ENCODE assay signal across 1 cellular context in the genomic region with DNA sequence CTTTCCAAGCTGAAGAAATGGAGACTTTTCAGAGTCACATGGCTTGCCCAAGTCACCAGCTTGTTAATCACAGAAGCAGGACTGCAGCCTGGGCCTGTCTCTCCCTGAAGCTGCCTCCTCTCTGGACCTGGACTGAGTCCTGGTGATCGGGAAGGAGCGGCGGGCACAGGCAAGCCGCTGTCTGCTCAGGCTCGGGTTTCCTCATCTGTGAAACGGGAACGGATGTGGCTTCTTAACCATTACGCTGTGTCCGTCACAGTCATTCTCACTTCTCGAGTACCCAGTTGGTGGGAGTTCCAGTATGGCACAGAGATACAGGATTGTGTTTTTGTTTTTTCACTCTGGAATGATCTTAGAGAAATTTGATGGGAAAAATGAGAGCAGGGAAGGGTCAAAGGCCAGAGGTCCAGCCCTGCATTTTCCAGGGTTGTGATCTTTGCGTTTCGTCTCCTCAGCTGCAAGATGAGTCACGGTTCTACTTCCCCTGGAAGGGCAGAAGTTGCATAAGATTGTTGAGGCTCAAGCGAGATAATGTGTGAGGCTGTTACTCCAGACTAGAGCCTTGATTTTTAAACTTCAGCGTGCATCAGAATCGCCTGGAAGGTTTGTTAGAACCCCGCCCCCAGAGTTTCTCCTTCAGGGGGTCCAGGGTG.
A peak's percentile ranks its signal among the peaks of the same experiment; 100 is the strongest.
TF ChIP-seq lines count a peak whose summit lies in the region.

No MANE protein-coding gene starts in this region.

TF ChIP-seq in K562, 482 proteins besides CTCF, POLR2A, EP300 and RAD21 (continued from another document and continues in another):
- TF ChIP-seq, protein P1, sequence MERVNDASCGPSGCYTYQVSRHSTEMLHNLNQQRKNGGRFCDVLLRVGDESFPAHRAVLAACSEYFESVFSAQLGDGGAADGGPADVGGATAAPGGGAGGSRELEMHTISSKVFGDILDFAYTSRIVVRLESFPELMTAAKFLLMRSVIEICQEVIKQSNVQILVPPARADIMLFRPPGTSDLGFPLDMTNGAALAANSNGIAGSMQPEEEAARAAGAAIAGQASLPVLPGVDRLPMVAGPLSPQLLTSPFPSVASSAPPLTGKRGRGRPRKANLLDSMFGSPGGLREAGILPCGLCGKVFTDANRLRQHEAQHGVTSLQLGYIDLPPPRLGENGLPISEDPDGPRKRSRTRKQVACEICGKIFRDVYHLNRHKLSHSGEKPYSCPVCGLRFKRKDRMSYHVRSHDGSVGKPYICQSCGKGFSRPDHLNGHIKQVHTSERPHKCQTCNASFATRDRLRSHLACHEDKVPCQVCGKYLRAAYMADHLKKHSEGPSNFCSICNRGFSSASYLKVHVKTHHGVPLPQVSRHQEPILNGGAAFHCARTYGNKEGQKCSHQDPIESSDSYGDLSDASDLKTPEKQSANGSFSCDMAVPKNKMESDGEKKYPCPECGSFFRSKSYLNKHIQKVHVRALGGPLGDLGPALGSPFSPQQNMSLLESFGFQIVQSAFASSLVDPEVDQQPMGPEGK (CRISPR knock-in tag; IDR thresholded peaks at IDR 0.05; ENCODE audit: borderline replicate concordance) = no peak
- no peak for TF ChIP-seq NUFIP1 (IDR thresholded peaks at IDR 0.05; ENCODE audit: partially characterized antibody)
- TF ChIP-seq, protein P2, sequence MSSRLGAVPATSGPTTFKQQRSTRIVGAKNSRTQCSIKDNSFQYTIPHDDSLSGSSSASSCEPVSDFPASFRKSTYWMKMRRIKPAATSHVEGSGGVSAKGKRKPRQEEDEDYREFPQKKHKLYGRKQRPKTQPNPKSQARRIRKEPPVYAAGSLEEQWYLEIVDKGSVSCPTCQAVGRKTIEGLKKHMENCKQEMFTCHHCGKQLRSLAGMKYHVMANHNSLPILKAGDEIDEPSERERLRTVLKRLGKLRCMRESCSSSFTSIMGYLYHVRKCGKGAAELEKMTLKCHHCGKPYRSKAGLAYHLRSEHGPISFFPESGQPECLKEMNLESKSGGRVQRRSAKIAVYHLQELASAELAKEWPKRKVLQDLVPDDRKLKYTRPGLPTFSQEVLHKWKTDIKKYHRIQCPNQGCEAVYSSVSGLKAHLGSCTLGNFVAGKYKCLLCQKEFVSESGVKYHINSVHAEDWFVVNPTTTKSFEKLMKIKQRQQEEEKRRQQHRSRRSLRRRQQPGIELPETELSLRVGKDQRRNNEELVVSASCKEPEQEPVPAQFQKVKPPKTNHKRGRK (tag; IDR thresholded peaks at IDR 0.05) = no peak
- TF ChIP-seq FOXA1 (IDR thresholded peaks at IDR 0.05; ENCODE audit: borderline replicate concordance) = no peak
- no peak for TF ChIP-seq ZNF57 (CRISPR knock-in tag; IDR thresholded peaks at IDR 0.05)
- TF ChIP-seq, protein P3, sequence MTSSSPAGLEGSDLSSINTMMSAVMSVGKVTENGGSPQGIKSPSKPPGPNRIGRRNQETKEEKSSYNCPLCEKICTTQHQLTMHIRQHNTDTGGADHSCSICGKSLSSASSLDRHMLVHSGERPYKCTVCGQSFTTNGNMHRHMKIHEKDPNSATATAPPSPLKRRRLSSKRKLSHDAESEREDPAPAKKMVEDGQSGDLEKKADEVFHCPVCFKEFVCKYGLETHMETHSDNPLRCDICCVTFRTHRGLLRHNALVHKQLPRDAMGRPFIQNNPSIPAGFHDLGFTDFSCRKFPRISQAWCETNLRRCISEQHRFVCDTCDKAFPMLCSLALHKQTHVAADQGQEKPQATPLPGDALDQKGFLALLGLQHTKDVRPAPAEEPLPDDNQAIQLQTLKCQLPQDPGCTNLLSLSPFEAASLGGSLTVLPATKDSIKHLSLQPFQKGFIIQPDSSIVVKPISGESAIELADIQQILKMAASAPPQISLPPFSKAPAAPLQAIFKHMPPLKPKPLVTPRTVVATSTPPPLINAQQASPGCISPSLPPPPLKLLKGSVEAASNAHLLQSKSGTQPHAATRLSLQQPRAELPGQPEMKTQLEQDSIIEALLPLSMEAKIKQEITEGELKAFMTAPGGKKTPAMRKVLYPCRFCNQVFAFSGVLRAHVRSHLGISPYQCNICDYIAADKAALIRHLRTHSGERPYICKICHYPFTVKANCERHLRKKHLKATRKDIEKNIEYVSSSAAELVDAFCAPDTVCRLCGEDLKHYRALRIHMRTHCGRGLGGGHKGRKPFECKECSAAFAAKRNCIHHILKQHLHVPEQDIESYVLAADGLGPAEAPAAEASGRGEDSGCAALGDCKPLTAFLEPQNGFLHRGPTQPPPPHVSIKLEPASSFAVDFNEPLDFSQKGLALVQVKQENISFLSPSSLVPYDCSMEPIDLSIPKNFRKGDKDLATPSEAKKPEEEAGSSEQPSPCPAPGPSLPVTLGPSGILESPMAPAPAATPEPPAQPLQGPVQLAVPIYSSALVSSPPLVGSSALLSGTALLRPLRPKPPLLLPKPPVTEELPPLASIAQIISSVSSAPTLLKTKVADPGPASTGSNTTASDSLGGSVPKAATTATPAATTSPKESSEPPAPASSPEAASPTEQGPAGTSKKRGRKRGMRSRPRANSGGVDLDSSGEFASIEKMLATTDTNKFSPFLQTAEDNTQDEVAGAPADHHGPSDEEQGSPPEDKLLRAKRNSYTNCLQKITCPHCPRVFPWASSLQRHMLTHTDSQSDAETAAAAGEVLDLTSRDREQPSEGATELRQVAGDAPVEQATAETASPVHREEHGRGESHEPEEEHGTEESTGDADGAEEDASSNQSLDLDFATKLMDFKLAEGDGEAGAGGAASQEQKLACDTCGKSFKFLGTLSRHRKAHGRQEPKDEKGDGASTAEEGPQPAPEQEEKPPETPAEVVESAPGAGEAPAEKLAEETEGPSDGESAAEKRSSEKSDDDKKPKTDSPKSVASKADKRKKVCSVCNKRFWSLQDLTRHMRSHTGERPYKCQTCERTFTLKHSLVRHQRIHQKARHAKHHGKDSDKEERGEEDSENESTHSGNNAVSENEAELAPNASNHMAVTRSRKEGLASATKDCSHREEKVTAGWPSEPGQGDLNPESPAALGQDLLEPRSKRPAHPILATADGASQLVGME (CRISPR knock-in tag; IDR thresholded peaks at IDR 0.05) = no peak
- no peak for TF ChIP-seq ZNF551 (CRISPR knock-in tag; IDR thresholded peaks at IDR 0.05)
- no peak for TF ChIP-seq MEIS2 (IDR thresholded peaks at IDR 0.05; ENCODE audit: partially characterized antibody)
- TF ChIP-seq GABPA (tag; conservative IDR thresholded peaks at IDR 0.05; ENCODE audit: low read depth) = peak; percentile 58
- TF ChIP-seq, protein P4, sequence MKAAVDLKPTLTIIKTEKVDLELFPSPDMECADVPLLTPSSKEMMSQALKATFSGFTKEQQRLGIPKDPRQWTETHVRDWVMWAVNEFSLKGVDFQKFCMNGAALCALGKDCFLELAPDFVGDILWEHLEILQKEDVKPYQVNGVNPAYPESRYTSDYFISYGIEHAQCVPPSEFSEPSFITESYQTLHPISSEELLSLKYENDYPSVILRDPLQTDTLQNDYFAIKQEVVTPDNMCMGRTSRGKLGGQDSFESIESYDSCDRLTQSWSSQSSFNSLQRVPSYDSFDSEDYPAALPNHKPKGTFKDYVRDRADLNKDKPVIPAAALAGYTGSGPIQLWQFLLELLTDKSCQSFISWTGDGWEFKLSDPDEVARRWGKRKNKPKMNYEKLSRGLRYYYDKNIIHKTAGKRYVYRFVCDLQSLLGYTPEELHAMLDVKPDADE (conservative IDR thresholded peaks at IDR 0.05; ENCODE audit: control insufficient read depth, low read depth, low read length) = no peak
- no peak for TF ChIP-seq PHF20 (IDR thresholded peaks at IDR 0.05; ENCODE audit: partially characterized antibody)
- TF ChIP-seq RFX7 (CRISPR knock-in tag; IDR thresholded peaks at IDR 0.05) = no peak
- TF ChIP-seq CHCHD3 (CRISPR knock-in tag; IDR thresholded peaks at IDR 0.05) = no peak
- no peak for TF ChIP-seq SRSF9 (IDR thresholded peaks at IDR 0.05; ENCODE audit: borderline replicate concordance, low read depth, low read length)
- peak; percentile 71 for TF ChIP-seq ZNF175 (CRISPR knock-in tag; IDR thresholded peaks at IDR 0.05; ENCODE audit: low read depth)
- TF ChIP-seq, protein P5, sequence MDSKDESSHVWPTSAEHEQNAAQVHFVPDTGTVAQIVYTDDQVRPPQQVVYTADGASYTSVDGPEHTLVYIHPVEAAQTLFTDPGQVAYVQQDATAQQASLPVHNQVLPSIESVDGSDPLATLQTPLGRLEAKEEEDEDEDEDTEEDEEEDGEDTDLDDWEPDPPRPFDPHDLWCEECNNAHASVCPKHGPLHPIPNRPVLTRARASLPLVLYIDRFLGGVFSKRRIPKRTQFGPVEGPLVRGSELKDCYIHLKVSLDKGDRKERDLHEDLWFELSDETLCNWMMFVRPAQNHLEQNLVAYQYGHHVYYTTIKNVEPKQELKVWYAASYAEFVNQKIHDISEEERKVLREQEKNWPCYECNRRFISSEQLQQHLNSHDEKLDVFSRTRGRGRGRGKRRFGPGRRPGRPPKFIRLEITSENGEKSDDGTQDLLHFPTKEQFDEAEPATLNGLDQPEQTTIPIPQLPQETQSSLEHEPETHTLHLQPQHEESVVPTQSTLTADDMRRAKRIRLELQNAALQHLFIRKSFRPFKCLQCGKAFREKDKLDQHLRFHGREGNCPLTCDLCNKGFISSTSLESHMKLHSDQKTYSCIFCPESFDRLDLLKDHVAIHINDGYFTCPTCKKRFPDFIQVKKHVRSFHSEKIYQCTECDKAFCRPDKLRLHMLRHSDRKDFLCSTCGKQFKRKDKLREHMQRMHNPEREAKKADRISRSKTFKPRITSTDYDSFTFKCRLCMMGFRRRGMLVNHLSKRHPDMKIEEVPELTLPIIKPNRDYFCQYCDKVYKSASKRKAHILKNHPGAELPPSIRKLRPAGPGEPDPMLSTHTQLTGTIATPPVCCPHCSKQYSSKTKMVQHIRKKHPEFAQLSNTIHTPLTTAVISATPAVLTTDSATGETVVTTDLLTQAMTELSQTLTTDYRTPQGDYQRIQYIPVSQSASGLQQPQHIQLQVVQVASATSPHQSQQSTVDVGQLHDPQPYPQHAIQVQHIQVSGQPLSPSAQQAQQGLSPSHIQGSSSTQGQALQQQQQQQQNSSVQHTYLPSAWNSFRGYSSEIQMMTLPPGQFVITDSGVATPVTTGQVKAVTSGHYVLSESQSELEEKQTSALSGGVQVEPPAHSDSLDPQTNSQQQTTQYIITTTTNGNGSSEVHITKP (IDR thresholded peaks at IDR 0.05; ENCODE audit: partially characterized antibody) = no peak
- no peak for TF ChIP-seq SUPT5H (IDR thresholded peaks at IDR 0.05)
- no peak for TF ChIP-seq ZFP1 (CRISPR knock-in tag; IDR thresholded peaks at IDR 0.05)
- no peak for TF ChIP-seq ZNF121 (CRISPR knock-in tag; conservative IDR thresholded peaks at IDR 0.05)
- TF ChIP-seq STAT5A (IDR thresholded peaks at IDR 0.05; ENCODE audit: borderline replicate concordance, low read length) = no peak
- no peak for TF ChIP-seq LCOR (CRISPR knock-in tag; IDR thresholded peaks at IDR 0.05)
- no peak for TF ChIP-seq ZNF253 (CRISPR knock-in tag; conservative IDR thresholded peaks at IDR 0.05)
- TF ChIP-seq ZFP30 (CRISPR knock-in tag; IDR thresholded peaks at IDR 0.05; ENCODE audit: borderline replicate concordance) = no peak
- no peak for TF ChIP-seq ZBED1 (IDR thresholded peaks at IDR 0.05)
- TF ChIP-seq ZNF644 (tag; IDR thresholded peaks at IDR 0.05; ENCODE audit: low read depth) = peak; percentile 67; the same call in 1 of the 2 replicates
- no peak; the same call in 1 of the 2 replicates for TF ChIP-seq BMI1 (IDR thresholded peaks at IDR 0.05; ENCODE audit: low read length)
- no peak for TF ChIP-seq ZNF77 (CRISPR knock-in tag; IDR thresholded peaks at IDR 0.05)
- TF ChIP-seq ZNF444 (CRISPR knock-in tag; IDR thresholded peaks at IDR 0.05) = no peak
- TF ChIP-seq KDM1A (IDR thresholded peaks at IDR 0.05) = peak; percentile 88 to 94
- no peak for TF ChIP-seq SRSF1 (IDR thresholded peaks at IDR 0.05; ENCODE audit: low read depth, low read length)
- no peak for TF ChIP-seq TSC22D4 (tag; IDR thresholded peaks at IDR 0.05)
- no peak for TF ChIP-seq KAT2B (IDR thresholded peaks at IDR 0.05; ENCODE audit: low read depth, low read length)
- TF ChIP-seq, protein P6, sequence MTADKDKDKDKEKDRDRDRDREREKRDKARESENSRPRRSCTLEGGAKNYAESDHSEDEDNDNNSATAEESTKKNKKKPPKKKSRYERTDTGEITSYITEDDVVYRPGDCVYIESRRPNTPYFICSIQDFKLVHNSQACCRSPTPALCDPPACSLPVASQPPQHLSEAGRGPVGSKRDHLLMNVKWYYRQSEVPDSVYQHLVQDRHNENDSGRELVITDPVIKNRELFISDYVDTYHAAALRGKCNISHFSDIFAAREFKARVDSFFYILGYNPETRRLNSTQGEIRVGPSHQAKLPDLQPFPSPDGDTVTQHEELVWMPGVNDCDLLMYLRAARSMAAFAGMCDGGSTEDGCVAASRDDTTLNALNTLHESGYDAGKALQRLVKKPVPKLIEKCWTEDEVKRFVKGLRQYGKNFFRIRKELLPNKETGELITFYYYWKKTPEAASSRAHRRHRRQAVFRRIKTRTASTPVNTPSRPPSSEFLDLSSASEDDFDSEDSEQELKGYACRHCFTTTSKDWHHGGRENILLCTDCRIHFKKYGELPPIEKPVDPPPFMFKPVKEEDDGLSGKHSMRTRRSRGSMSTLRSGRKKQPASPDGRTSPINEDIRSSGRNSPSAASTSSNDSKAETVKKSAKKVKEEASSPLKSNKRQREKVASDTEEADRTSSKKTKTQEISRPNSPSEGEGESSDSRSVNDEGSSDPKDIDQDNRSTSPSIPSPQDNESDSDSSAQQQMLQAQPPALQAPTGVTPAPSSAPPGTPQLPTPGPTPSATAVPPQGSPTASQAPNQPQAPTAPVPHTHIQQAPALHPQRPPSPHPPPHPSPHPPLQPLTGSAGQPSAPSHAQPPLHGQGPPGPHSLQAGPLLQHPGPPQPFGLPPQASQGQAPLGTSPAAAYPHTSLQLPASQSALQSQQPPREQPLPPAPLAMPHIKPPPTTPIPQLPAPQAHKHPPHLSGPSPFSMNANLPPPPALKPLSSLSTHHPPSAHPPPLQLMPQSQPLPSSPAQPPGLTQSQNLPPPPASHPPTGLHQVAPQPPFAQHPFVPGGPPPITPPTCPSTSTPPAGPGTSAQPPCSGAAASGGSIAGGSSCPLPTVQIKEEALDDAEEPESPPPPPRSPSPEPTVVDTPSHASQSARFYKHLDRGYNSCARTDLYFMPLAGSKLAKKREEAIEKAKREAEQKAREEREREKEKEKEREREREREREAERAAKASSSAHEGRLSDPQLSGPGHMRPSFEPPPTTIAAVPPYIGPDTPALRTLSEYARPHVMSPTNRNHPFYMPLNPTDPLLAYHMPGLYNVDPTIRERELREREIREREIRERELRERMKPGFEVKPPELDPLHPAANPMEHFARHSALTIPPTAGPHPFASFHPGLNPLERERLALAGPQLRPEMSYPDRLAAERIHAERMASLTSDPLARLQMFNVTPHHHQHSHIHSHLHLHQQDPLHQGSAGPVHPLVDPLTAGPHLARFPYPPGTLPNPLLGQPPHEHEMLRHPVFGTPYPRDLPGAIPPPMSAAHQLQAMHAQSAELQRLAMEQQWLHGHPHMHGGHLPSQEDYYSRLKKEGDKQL (CRISPR knock-in tag; IDR thresholded peaks at IDR 0.05; ENCODE audit: borderline replicate concordance) = no peak
- TF ChIP-seq, protein P7, sequence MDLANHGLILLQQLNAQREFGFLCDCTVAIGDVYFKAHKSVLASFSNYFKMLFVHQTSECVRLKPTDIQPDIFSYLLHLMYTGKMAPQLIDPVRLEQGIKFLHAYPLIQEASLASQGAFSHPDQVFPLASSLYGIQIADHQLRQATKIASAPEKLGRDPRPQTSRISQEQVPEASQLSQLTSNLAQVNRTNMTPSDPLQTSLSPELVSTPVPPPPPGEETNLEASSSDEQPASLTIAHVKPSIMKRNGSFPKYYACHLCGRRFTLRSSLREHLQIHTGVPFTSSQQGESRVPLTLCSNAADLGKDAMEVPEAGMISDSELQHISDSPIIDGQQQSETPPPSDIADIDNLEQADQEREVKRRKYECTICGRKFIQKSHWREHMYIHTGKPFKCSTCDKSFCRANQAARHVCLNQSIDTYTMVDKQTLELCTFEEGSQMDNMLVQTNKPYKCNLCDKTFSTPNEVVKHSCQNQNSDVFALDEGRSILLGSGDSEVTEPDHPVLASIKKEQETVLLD (IDR thresholded peaks at IDR 0.05) = no peak
- TF ChIP-seq DDX20 (tag; IDR thresholded peaks at IDR 0.05; ENCODE audit: low read depth) = no peak
- TF ChIP-seq ESRRA (IDR thresholded peaks at IDR 0.05; ENCODE audit: borderline replicate concordance, low read depth) = no peak
- no peak for TF ChIP-seq NFIX (CRISPR knock-in tag; IDR thresholded peaks at IDR 0.05; ENCODE audit: low read depth)
- TF ChIP-seq ZNF41 (CRISPR knock-in tag; conservative IDR thresholded peaks at IDR 0.05) = no peak
- TF ChIP-seq ZNF184 (CRISPR knock-in tag; IDR thresholded peaks at IDR 0.05) = no peak
